ENCODE assay signal across 14 cellular contexts in genomic region chrX:134482371-134482770, GRCh38.
"Had no signal": no experiment of that assay in that cellular context is flagged by ENCODE, and none has a peak within 500 bp of the region (broad histone marks: within the 10 kb centered on the region; RNA-seq: fewer than 3 reads in every experiment).

No MANE protein-coding gene starts in this region.

- DNase-seq: activated CD4-positive, alpha-beta T cell treated with anti-CD3 and anti-CD28 coated beads, Interleukin-2, amount 50 U/mL, for 1 hour; activated CD8-positive, alpha-beta memory T cell treated with anti-CD3 and anti-CD28 coated beads for 24 hours; activated gamma-delta T cell treated with Interleukin-2 at 50 U/mL for 16 hours; aorta; effector CD8-positive, alpha-beta T cell; esophagus squamous epithelium; gastrocnemius medialis; heart right ventricle; left cardiac atrium; lower lobe of right lung; right lobe of liver; trophoblast cell had no signal

- H3K4me1 ChIP-seq: esophagus squamous epithelium, gastrocnemius medialis, heart right ventricle, lower lobe of right lung, right lobe of liver, suprapubic skin had no signal

- ATAC-seq: gastrocnemius medialis, heart right ventricle, left cardiac atrium, lower lobe of right lung, right lobe of liver had no signal

- FAIRE-seq: endothelial cell of umbilical vein had no signal

- H3K4me3 ChIP-seq: esophagus squamous epithelium, gastrocnemius medialis, heart right ventricle, lower lobe of right lung, right lobe of liver, suprapubic skin had no signal

- H3K27ac ChIP-seq: esophagus squamous epithelium, gastrocnemius medialis, heart right ventricle, lower lobe of right lung, right lobe of liver, suprapubic skin had no signal

- H3K9me3 ChIP-seq: esophagus squamous epithelium, gastrocnemius medialis, heart right ventricle, lower lobe of right lung, right lobe of liver, suprapubic skin had no signal
